26 cellular contexts compared by ENCODE assay signal in genomic region chr6:113168057-113168456, GRCh38.
"Had no signal": no experiment of that assay in that cellular context is flagged by ENCODE, and none has a peak within 500 bp of the region (broad histone marks: within the 10 kb centered on the region; RNA-seq: fewer than 3 reads in every experiment).

No MANE protein-coding gene starts in this region.

- H3K4me1 ChIP-seq: suprapubic skin, uterus, vagina had no signal

- ATAC-seq: stimulated activated effector memory CD8-positive, alpha-beta T cell treated with anti-CD3 and anti-CD28 coated beads, Interleukin-12 subunit alpha, Interleukin-12 subunit beta, amount 100 ng/mL, for 72 hours; stimulated activated memory B cell treated with anti-CD40 and anti-IgM and Interleukin-4, amounts not matched to agents 10 μg/mL and 1 μg/mL and 100 μg/mL, for 72 hours; stimulated activated naive B cell treated with anti-CD40 and anti-IgM and Interleukin-4, amounts not matched to agents 10 μg/mL and 1 μg/mL and 100 μg/mL, for 72 hours; stimulated activated naive CD8-positive, alpha-beta T cell treated with anti-CD3 and anti-CD28 coated beads, Interleukin-15, amount 100 ng/mL, for 72 hours; stimulated activated naive CD8-positive, alpha-beta T cell treated with anti-CD3 and anti-CD28 coated beads, Interleukin-15, Interleukin-2, amounts not matched to agents 100 U/mL and 50 U/mL, for 24 hours; upper lobe of right lung had no signal

- H3K36me3 ChIP-seq: stomach, suprapubic skin, thoracic aorta, thyroid gland, tibial artery, tibial nerve, transverse colon, upper lobe of left lung, upper lobe of right lung, uterus, vagina had no signal

- H3K27me3 ChIP-seq: stomach, suprapubic skin, testis, thyroid gland, tibial artery, tibial nerve, transverse colon, upper lobe of left lung, upper lobe of right lung, uterus, vagina had no signal

- FAIRE-seq: urothelium cell line had no signal

- H3K4me3 ChIP-seq: stomach, suprapubic skin, testis, thoracic aorta, thyroid gland, tibial artery, tibial nerve, transverse colon, upper lobe of left lung, upper lobe of right lung, uterus, vagina had no signal

- H3K9me3 ChIP-seq: suprapubic skin, testis, thoracic aorta, thyroid gland, tibial artery, upper lobe of left lung, upper lobe of right lung, uterus, vagina had no signal

- H3K27ac ChIP-seq: stomach, suprapubic skin, testis, thoracic aorta, thyroid gland, tibial artery, tibial nerve, transverse colon, upper lobe of left lung, upper lobe of right lung, uterus, vagina had no signal

- DNase-seq: stimulated activated CD4-positive, alpha-beta T cell treated with anti-CD3 and anti-CD28 coated beads, Interleukin-2, amount 100 ng/mL, for 48 hours; stimulated activated CD4-positive, alpha-beta T cell treated with anti-CD3 and anti-CD28 coated beads, Interleukin-4, amount 100 ng/mL, for 1 hour; stimulated activated CD4-positive, alpha-beta T cell treated with anti-CD3 and anti-CD28 coated beads, Interleukin-4, amount 100 ng/mL, for 24 hours; stimulated activated CD4-positive, alpha-beta T cell treated with anti-CD3 and anti-CD28 coated beads, Interleukin-4, amount 100 ng/mL, for 4 hours; stimulated activated CD8-positive, alpha-beta memory T cell treated with anti-CD3 and anti-CD28 coated beads, Interleukin-4, amount 100 ng/mL, for 48 hours; stimulated activated naive B cell treated with anti-CD40 and anti-IgM and Interleukin-4, amounts not matched to agents 10 μg/mL and 1 μg/mL and 100 μg/mL, for 72 hours; stimulated activated naive CD4-positive, alpha-beta T cell; stimulated activated naive CD4-positive, alpha-beta T cell treated with Interleukin-2 at 50 U/mL for 16 hours; stimulated activated naive CD8-positive, alpha-beta T cell treated with anti-CD3 and anti-CD28 coated beads, Interleukin-15, amount 100 ng/mL, for 72 hours; stimulated activated naive CD8-positive, alpha-beta T cell treated with anti-CD3 and anti-CD28 coated beads, Interleukin-15, Interleukin-2, amounts not matched to agents 100 U/mL and 50 U/mL, for 24 hours; stomach; substantia nigra; testis; thyroid gland; tibial artery; transverse colon; upper lobe of left lung; upper lobe of right lung; uterus had no signal
